In genomic region chrX:123833387-123833786, GRCh38 we compare ENCODE assay signal across 8 cellular contexts. TPM values are rescaled to one million over a fixed set of nuclear protein-coding genes. Genes with fewer than 3 reads are reported as not detected.
A peak's percentile ranks its signal among the peaks of the same experiment; 100 is the strongest.
DNase-seq lines count a peak whose midpoint lies in the region; ATAC-seq, FAIRE-seq and TF ChIP-seq lines count a peak whose summit lies in the region.

No MANE protein-coding gene starts in this region.

- no peaks in the 10 kb centered on the region for H3K79me2 ChIP-seq in mammary epithelial cell (ENCODE audit: insufficient read depth, low read length)

- dilution Hi-C loops in mammary epithelial cell (cut with HindIII; ENCODE audit: low sequenced_read_pairs): no loop called here

- POLR2A ChIA-PET in A549 (lab: Yijun Ruan, JAX): no interaction called here

- intact Hi-C loops in mammary epithelial cell (cut with micrococcal nuclease): loop anchor here (1.0 to 10.0 kb wide), 6 partner anchors 27 to 381 kb away; partner anchors contain the start of gene XIAP

- in situ Hi-C loops in mammary epithelial cell (cut with MboI; ENCODE audit: low sequenced_read_pairs in 2 of 2): no loop called here

- H3K36me3 ChIP-seq in mammary epithelial cell (ENCODE audit: insufficient read depth, low read length): no peaks in the 10 kb centered on the region

- H3K27me3 ChIP-seq in mammary epithelial cell (ENCODE audit: insufficient read depth, low read length): no peaks in the 10 kb centered on the region

- 46% methylated on average over 7 of the region's 7 CpGs for WGBS in A549 (ENCODE audit: missing lambda C conversion rate)
- WGBS in mammary epithelial cell (ENCODE audit: low coverage, missing lambda C conversion rate): 67% methylated on average over 7 of the region's 7 CpGs

- H2AFZ ChIP-seq in mammary epithelial cell (ENCODE audit: low read depth, low read length): no peak overlapping the region

- ATAC-seq in A549: peak; percentile 83 to 86
- ATAC-seq in GM18519 (IDR thresholded peaks at IDR 0.05; ENCODE audit: low FRiP score, unreplicated experiment): peak; percentile 64
- ATAC-seq in HG03045 (IDR thresholded peaks at IDR 0.05; ENCODE audit: unreplicated experiment): peak; percentile 74

- peak; percentile 89 to 95 for TF ChIP-seq RAD21 in A549 (conservative IDR thresholded peaks at IDR 0.05 in 1 of 2, IDR thresholded peaks at IDR 0.05 in 1 of 2)

- H3K4me3 ChIP-seq in A549 (no peak overlapping the region), mammary epithelial cell (replicated peaks in 1 of 3; ENCODE audit: insufficient read depth in 1 of 3, low read depth in 2 of 3, low read length in 3 of 3) (no peak overlapping the region)

- no peak overlapping the region for H3K9ac ChIP-seq in mammary epithelial cell (ENCODE audit: insufficient read depth, low read length)

- peak; percentile 96 for FAIRE-seq in A549 (lab: Jason Lieb, UNC)

- TF ChIP-seq POLR2A in A549 (IDR thresholded peaks at IDR 0.05; ENCODE audit: low read length): no peak

- TF ChIP-seq EP300 in A549 (IDR thresholded peaks at IDR 0.05): no peak

- H3K9me3 ChIP-seq in A549 (no peaks in the 10 kb centered on the region), mammary epithelial cell (replicated peaks; ENCODE audit: insufficient read depth, low read length) (no peaks in the 10 kb centered on the region)

- H3K4me2 ChIP-seq in A549 (peak overlapping the region; percentile 41), mammary epithelial cell (ENCODE audit: insufficient read depth, low read depth, low read length) (no peak overlapping the region)

- peak; percentile 73 for TF ChIP-seq CTCF in A549 (IDR thresholded peaks at IDR 0.05)
- TF ChIP-seq CTCF in VCaP (conservative IDR thresholded peaks at IDR 0.05): peak; percentile 69
- TF ChIP-seq CTCF in mammary epithelial cell (conservative IDR thresholded peaks at IDR 0.05 in 1 of 2, IDR thresholded peaks at IDR 0.05 in 1 of 2; ENCODE audit: extremely low read depth in 1 of 2, insufficient read depth in 1 of 2, low read depth in 1 of 2, low read length in 2 of 2): peak; percentile 64 to 74

- peak overlapping the region; percentile 67 to 77 for H3K27ac ChIP-seq in A549
- no peak overlapping the region for H3K27ac ChIP-seq in VCaP
- H3K27ac ChIP-seq in mammary epithelial cell (ENCODE audit: insufficient read depth, low read depth, low read length): no peak overlapping the region

- no TSS peak for BruUV-seq in mammary epithelial cell (replicated peaks; lab: Mats Ljungman, UMichigan)

- peaks cover 44% of the 10 kb centered on the region for H3K4me1 ChIP-seq in A549
- H3K4me1 ChIP-seq in mammary epithelial cell (ENCODE audit: insufficient read depth, low read length): peaks cover 5% of the 10 kb centered on the region

- peak; percentile 64 to 68 for DNase-seq in A549 (ENCODE audit: low read depth in 1 of 2, low spot score in 1 of 2)
- DNase-seq in NCI-H2081 treated with DMSO at 0.1 percent for 48 hours (lab: John Stamatoyannopoulos, UW): peak; percentile 39
- peak; percentile 42 for DNase-seq in mammary epithelial cell
- peak; percentile 21 for DNase-seq in kidney glomerular epithelial cell (lab: John Stamatoyannopoulos, UW)
- peak; percentile 29 to 51 (median 32) for DNase-seq in stimulated activated CD4-positive, alpha-beta T cell treated with anti-CD3 and anti-CD28 coated beads, TNF-alpha, amount 100 ng/mL, for 24 hours (ENCODE audit: low read depth in 3 of 3)

- CTCF ChIA-PET in A549 (lab: Yijun Ruan, JAX) (interaction anchor here (0.6 to 7.7 kb wide), 49 partner anchors 9 to 316 kb away, joined by 3 to 80 read pairs (median 4); no protein-coding TSS in a partner anchor), mammary epithelial cell (lab: Charles Lee; ENCODE audit: low non-redundant PET) (interaction anchor here (0.6 to 1.0 kb wide), 4 partner anchors 16 to 203 kb away, joined by 3 to 17 read pairs (median 8); no protein-coding TSS in a partner anchor)

- H4K20me1 ChIP-seq in mammary epithelial cell (ENCODE audit: insufficient read depth, low read length): no peaks in the 10 kb centered on the region

TF ChIP-seq in A549, 52 proteins besides CTCF, POLR2A, EP300 and RAD21:
- TF ChIP-seq JUNB (IDR thresholded peaks at IDR 0.05) (no peak), SMC3 (IDR thresholded peaks at IDR 0.05) (peak; percentile 77), RCOR1 (IDR thresholded peaks at IDR 0.05; ENCODE audit: low read depth, low read length) (no peak), NFE2L2 (conservative IDR thresholded peaks at IDR 0.05; ENCODE audit: low read length) (no peak), REST (IDR thresholded peaks at IDR 0.05) (no peak)

RNA-seq across cellular contexts. Expression of gene XIAP, which starts 26.5 kb away (rescaled TPM):
- polyA plus RNA-seq in A549 (2011; rRNA removed): 33.3 and 42.9 TPM in 2 replicates
- polyA plus RNA-seq in A549 (2012; cell fraction: cytosol; rRNA removed): 6.9 and 7.6 TPM in 2 replicates
- polyA plus RNA-seq in A549 (2012; cell fraction: nucleus; rRNA removed): 4.2 and 6.4 TPM in 2 replicates
- 39.3 to 44.1 TPM (median 39.4 TPM) in 3 replicates for polyA plus RNA-seq in A549 (2017; fragmentation: RNase III; extraction: RNeasy Plus Mini Kit Qiagen cat#74134 plus additional on column Dnase treatment)
- polyA minus RNA-seq in A549 (2011; rRNA and poly(A)+ RNA removed): 17.0 and 19.5 TPM in 2 replicates
- 10 to 100 TPM; 23.3 to 43.4 TPM for total RNA-seq in mammary epithelial cell
- 9.4 TPM for polyA plus RNA-seq in mammary epithelial cell
- polyA minus RNA-seq in mammary epithelial cell: 40.2 TPM

Comparison
In these comparisons a context has a peak if more than half of its experiments do, and no peak if none do; other contexts are left out.
1. H3K27ac ChIP-seq: peak in A549 (2 of 2); none in VCaP (single experiment) and mammary epithelial cell (single experiment).
2. Peak in every context shown above with its lines, with median percentiles within 50 percentile points of each other: ATAC-seq, DNase-seq and CTCF ChIP-seq.